In genomic region chr11:67542971-67543370, GRCh38 we compare ENCODE assay signal across 12 cellular contexts. TPM values are rescaled to one million over a fixed set of nuclear protein-coding genes. Genes with fewer than 3 reads are reported as not detected.
"Had no signal": no experiment of that assay in that cellular context is flagged by ENCODE, and none has a peak within 500 bp of the region (broad histone marks: within the 10 kb centered on the region; RNA-seq: fewer than 3 reads in every experiment).

No MANE protein-coding gene starts in this region.

- ATAC-seq: activated T-helper 17 cell treated with anti-CD3 and anti-CD28 coated beads, Interleukin-2, amount 50 U/mL, for 72 hours; stimulated activated effector memory CD8-positive, alpha-beta T cell treated with anti-CD3 and anti-CD28 coated beads, Interleukin-12 subunit alpha, Interleukin-12 subunit beta, amount 100 ng/mL, for 72 hours had no signal

- FAIRE-seq: astrocyte, bronchial epithelial cell, frontal cortex had no signal

- H3K4me3 ChIP-seq: ovary, thoracic aorta had no signal

- H3K27ac ChIP-seq: ovary, thoracic aorta had no signal

- H3K27me3 ChIP-seq: ovary had no signal

- H3K9me3 ChIP-seq: ovary, thoracic aorta had no signal

- H3K36me3 ChIP-seq: ovary, thoracic aorta had no signal

- DNase-seq: activated CD4-positive, alpha-beta T cell treated with anti-CD3 and anti-CD28 coated beads, Interleukin-2, amount 50 U/mL, for 48 hours; activated naive CD4-positive, alpha-beta T cell treated with anti-CD3 and anti-CD28 coated beads for 36 hours; islet precursor cell; ovary; stimulated activated CD4-positive, alpha-beta T cell treated with anti-CD3 and anti-CD28 coated beads, Interleukin-12 subunit alpha, Interleukin-12 subunit beta, amount 100 ng/mL, for 4 hours; stimulated activated CD4-positive, alpha-beta T cell treated with anti-CD3 and anti-CD28 coated beads, Interleukin-2, amount 100 ng/mL, for 24 hours had no signal

RNA-seq across cellular contexts. Expression of gene CABP2, which starts 19.7 kb away (rescaled TPM):
- polyA plus RNA-seq: ovary had no signal
